In genomic region chr11:71145368-71145767, GRCh38 we compare ENCODE assay signal across 17 cellular contexts.
DNase-seq lines count a peak whose midpoint lies in the region; FAIRE-seq and TF ChIP-seq lines count a peak whose summit lies in the region.
"Had no signal": no experiment of that assay in that cellular context is flagged by ENCODE, and none has a peak within 500 bp of the region (broad histone marks: within the 10 kb centered on the region; RNA-seq: fewer than 3 reads in every experiment).

No MANE protein-coding gene starts in this region.

- peak overlapping the region; percentile 42 for H2AK5ac ChIP-seq in neuronal stem cell (ENCODE audit: low read depth, low read length)

- no peak overlapping the region for H2BK12ac ChIP-seq in neuronal stem cell (ENCODE audit: low read length)

- no peak overlapping the region for H2BK120ac ChIP-seq in neuronal stem cell (ENCODE audit: low read depth, low read length)

- peaks cover 4 to 13% of the 10 kb centered on the region in 2 donors for H3K4me1 ChIP-seq in kidney (ENCODE audit: control insufficient read depth in 1 of 2, insufficient read depth in 1 of 2, low read depth in 1 of 2, low read length in 2 of 2)
- H3K4me1 ChIP-seq in neuronal stem cell (ENCODE audit: control insufficient read depth in 2 of 2, insufficient read depth in 1 of 2, low read depth in 1 of 2, low read length in 2 of 2): peaks cover 0 to 2% of the 10 kb centered on the region in 2 donors
- H3K4me1 ChIP-seq in spleen: no peaks in the 10 kb centered on the region

- no peak overlapping the region for H3K27ac ChIP-seq in kidney (ENCODE audit: low read depth in 2 of 2, low read length in 2 of 2)
- no peak overlapping the region for H3K27ac ChIP-seq in neuronal stem cell (replicated peaks; ENCODE audit: low read length)
- H3K27ac ChIP-seq in spleen: no peak overlapping the region

- H3K27me3 ChIP-seq in neuronal stem cell (ENCODE audit: control insufficient read depth in 3 of 3, insufficient read depth in 3 of 3, low read depth in 1 of 3, low read length in 3 of 3) (no peaks in the 10 kb centered on the region), spleen (replicated peaks in 1 of 7) (peaks cover 0 to 28% (median 0%) of the 10 kb centered on the region in 7 donors)

- no peak overlapping the region for H2BK15ac ChIP-seq in neuronal stem cell (ENCODE audit: low read length)

- H3K9ac ChIP-seq in kidney (ENCODE audit: low read length in 2 of 2) (no peak overlapping the region), neuronal stem cell (ENCODE audit: low read depth, low read length, poor library complexity) (no peak overlapping the region)

- H3K23ac ChIP-seq in neuronal stem cell (ENCODE audit: low read depth, low read length, poor library complexity): no peak overlapping the region

- no peak overlapping the region for H3K4me3 ChIP-seq in kidney (ENCODE audit: low read length in 2 of 2)
- no peak overlapping the region for H3K4me3 ChIP-seq in neuronal stem cell (ENCODE audit: low read length in 2 of 2)
- no peak overlapping the region for H3K4me3 ChIP-seq in spleen
- H3K4me3 ChIP-seq: GM23338 had no signal

- intact Hi-C loops in kidney (cut with DNase I): no loop called here
- intact Hi-C loops in spleen (cut with DNase I; ENCODE audit: low total_unique reads): no loop called here

- no peaks in the 10 kb centered on the region for H3K79me1 ChIP-seq in neuronal stem cell (ENCODE audit: low read depth, low read length)

- TF ChIP-seq CTCF in kidney (IDR thresholded peaks at IDR 0.05; ENCODE audit: borderline replicate concordance, extremely low read depth, insufficient read depth) (no peak), spleen (IDR thresholded peaks at IDR 0.05 in 8 of 11, conservative IDR thresholded peaks at IDR 0.05 in 3 of 11) (no peak)

- no peak overlapping the region for H4K8ac ChIP-seq in neuronal stem cell (ENCODE audit: low read depth, low read length)

- DNase-seq in kidney: peak; percentile 54
- no peak for DNase-seq in neuronal stem cell (ENCODE audit: low spot score)
- peak; percentile 31 for DNase-seq in spleen
- no peak for DNase-seq in activated T-cell treated with anti-CD3 and anti-CD28 coated beads, Interleukin-2, amount 50 U/mL, for 1 hour
- no peak for DNase-seq in KBM-7
- DNase-seq in middle frontal gyrus (ENCODE audit: extremely low spot score, low spot score): no peak
- DNase-seq: C1 segment of cervical spinal cord; Calu3; CD4-positive, alpha-beta memory T cell; COR-L47; DMS53; DMS79 treated with DMSO at 0.1 percent for 48 hours; GF-D8; H9 had no signal

- H3K14ac ChIP-seq in neuronal stem cell (ENCODE audit: low read length): peak overlapping the region; percentile 77

- H3K9me3 ChIP-seq in kidney (ENCODE audit: control insufficient read depth in 1 of 2, low read length in 2 of 2): no peaks in the 10 kb centered on the region
- H3K9me3 ChIP-seq in neuronal stem cell (replicated peaks in 1 of 2; ENCODE audit: control insufficient read depth in 2 of 2, insufficient read depth in 1 of 2, low read depth in 1 of 2, low read length in 2 of 2): no peaks in the 10 kb centered on the region
- H3K9me3 ChIP-seq in spleen: peaks cover 0 to 6% (median 0%) of the 10 kb centered on the region in 8 donors

- no peak overlapping the region for H2BK5ac ChIP-seq in neuronal stem cell (ENCODE audit: low read length)

- no peak overlapping the region for H2AFZ ChIP-seq in neuronal stem cell (ENCODE audit: low read length)
- H2AFZ ChIP-seq: GM23338 had no signal

- no peak overlapping the region for H3K4ac ChIP-seq in neuronal stem cell (ENCODE audit: low read length)

- in situ Hi-C loops in KBM-7 (cut with MboI; ENCODE audit: low pct_unique_long_range_greater_than_20kb, low sequenced_read_pairs): no loop called here

- no peaks in the 10 kb centered on the region for H3K36me3 ChIP-seq in kidney (ENCODE audit: control insufficient read depth in 1 of 2, insufficient read depth in 2 of 2, low read length in 2 of 2)
- H3K36me3 ChIP-seq in neuronal stem cell (replicated peaks in 1 of 2; ENCODE audit: control insufficient read depth in 2 of 2, insufficient read depth in 2 of 2, low read length in 2 of 2): no peaks in the 10 kb centered on the region
- H3K36me3 ChIP-seq in spleen: no peaks in the 10 kb centered on the region

- no CpG with 5 or more reads among the region's 9 CpGs for WGBS in neuronal stem cell (ENCODE audit: extremely low coverage in 2 of 2, insufficient read length in 2 of 2, insufficient replicate concordance in 1 of 2), 2 donors
- 83 to 88% (median 85%) methylated on average over 6 to 9 of the region's 9 CpGs for WGBS in spleen, 5 donors

- H3K18ac ChIP-seq in neuronal stem cell (ENCODE audit: low read length): peak overlapping the region; percentile 32

- H3K4me2 ChIP-seq in neuronal stem cell (ENCODE audit: insufficient read depth, low read length, poor library complexity, severe bottlenecking): no peak overlapping the region
- H3K4me2 ChIP-seq: GM23338 had no signal

- FAIRE-seq in kidney (lab: Jason Lieb, UNC): no peak
- FAIRE-seq: GM12891, GM18507 had no signal

- no peak for TF ChIP-seq POLR2A in spleen (IDR thresholded peaks at IDR 0.05)

- H4K91ac ChIP-seq in neuronal stem cell (ENCODE audit: low read depth, low read length, poor library complexity): no peak overlapping the region

Comparison
In these comparisons a context has a peak if more than half of its experiments do, and no peak if none do; other contexts are left out.
1. DNase-seq: peak in kidney (single experiment) and spleen (single experiment); none in neuronal stem cell (single experiment), activated T-cell treated with anti-CD3 and anti-CD28 coated beads, Interleukin-2, amount 50 U/mL, for 1 hour (single experiment), KBM-7 (single experiment) and middle frontal gyrus (single experiment).